1 cellular context compared by ENCODE assay signal in genomic region chr1:219702551-219703215, GRCh38.
TF ChIP-seq lines count a peak whose summit lies in the region.

No MANE protein-coding gene starts in this region.

TF ChIP-seq in SK-N-SH, 30 proteins besides CTCF, POLR2A, EP300 and RAD21 (continued from another document):
- no peak for TF ChIP-seq MAX (IDR thresholded peaks at IDR 0.05; ENCODE audit: low read depth)
- no peak for TF ChIP-seq REST (IDR thresholded peaks at IDR 0.05; ENCODE audit: low read depth, low read length)
- peak; percentile 40 for TF ChIP-seq ELF1 (IDR thresholded peaks at IDR 0.05)
- peak; percentile 88 for TF ChIP-seq FOXM1 (IDR thresholded peaks at IDR 0.05; ENCODE audit: low read depth)
- peak; percentile 85 for TF ChIP-seq TEAD4 (IDR thresholded peaks at IDR 0.05; ENCODE audit: borderline replicate concordance, insufficient read depth)
- no peak for TF ChIP-seq YY1 (IDR thresholded peaks at IDR 0.05; ENCODE audit: low read depth)
- TF ChIP-seq NRF1 (IDR thresholded peaks at IDR 0.05; ENCODE audit: low read depth, low read length): no peak
- peak; percentile 10; the same call in 1 of the 2 replicates for TF ChIP-seq ZBTB33 (IDR thresholded peaks at IDR 0.05; ENCODE audit: borderline replicate concordance, low read depth)
